In the genomic region with DNA sequence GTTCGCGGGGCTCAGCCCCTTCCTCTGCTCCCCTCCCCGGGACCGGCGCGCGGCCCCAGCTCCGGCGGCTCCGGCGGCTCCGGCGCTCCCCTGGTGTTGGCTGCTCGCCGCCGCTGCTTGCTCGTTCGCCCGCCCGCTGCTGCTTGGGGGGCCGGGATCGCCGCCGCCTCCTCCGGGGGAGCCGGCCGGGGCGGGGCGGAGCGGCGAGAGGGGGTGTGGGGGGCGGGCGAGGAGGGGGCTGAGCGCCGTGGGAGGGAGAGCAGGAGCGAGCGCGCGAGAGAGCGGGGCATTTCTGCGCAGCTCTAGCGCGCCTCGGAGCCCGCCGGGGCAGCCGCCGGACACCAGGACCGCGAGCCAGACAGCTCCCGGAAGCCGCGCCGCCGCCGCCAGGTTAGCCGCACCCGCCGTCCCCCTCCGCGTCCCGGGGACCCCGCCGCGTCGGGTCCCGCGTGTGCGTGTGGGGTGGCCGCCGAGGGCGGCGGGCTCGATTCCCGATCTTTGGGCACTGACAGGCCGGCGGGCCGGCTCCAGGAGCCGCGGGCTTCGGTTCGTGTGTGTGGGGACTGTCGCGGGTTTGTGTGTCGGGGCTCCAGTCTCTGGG, we compare ENCODE assay signal across 8 cellular contexts.
DNase-seq lines count a peak whose midpoint lies in the region; ATAC-seq and TF ChIP-seq lines count a peak whose summit lies in the region.

No MANE protein-coding gene starts in this region.

- TF ChIP-seq CTCF in activated CD8-positive, alpha-beta T cell treated with anti-CD3 and anti-CD28 coated beads for 36 hours (IDR thresholded peaks at IDR 0.05): no peak
- TF ChIP-seq CTCF in fibroblast of mammary gland (conservative IDR thresholded peaks at IDR 0.05; ENCODE audit: control insufficient read depth, insufficient read depth, low read depth, low read length) (no peak), neural crest cell (conservative IDR thresholded peaks at IDR 0.05) (no peak)

- DNase-seq in GM23248 (peak; percentile 65), fibroblast of mammary gland (ENCODE audit: low read depth) (no peak), neural crest cell (ENCODE audit: low read depth, low spot score) (peak; percentile 30), medulla oblongata (ENCODE audit: extremely low spot score) (no peak), kidney glomerular epithelial cell (lab: John Stamatoyannopoulos, UW) (no peak)
- peak; percentile 15 for DNase-seq in activated CD8-positive, alpha-beta T cell treated with anti-CD3 and anti-CD28 coated beads for 36 hours

- 0 to 1% methylated on average over 20 to 44 of the region's 85 CpGs for WGBS in GM23248 (ENCODE audit: low coverage in 1 of 2, low lambda C conversion rate in 2 of 2, missing lambda C conversion rate in 2 of 2), 2 experiments

- H3K4me1 ChIP-seq in ACC112 (ENCODE audit: control insufficient read depth, insufficient read depth, low read length, unreplicated experiment) (peaks cover 20% of the 10 kb centered on the region), GM23248 (ENCODE audit: insufficient read depth) (peaks cover 5% of the 10 kb centered on the region)

- intact Hi-C loops in activated CD8-positive, alpha-beta T cell treated with anti-CD3 and anti-CD28 coated beads for 36 hours (cut with micrococcal nuclease): no loop called here

- no peaks in the 10 kb centered on the region for H3K36me3 Mint-ChIP-seq in activated CD8-positive, alpha-beta T cell treated with anti-CD3 and anti-CD28 coated beads for 36 hours (ENCODE audit: low read depth)
- no peaks in the 10 kb centered on the region for H3K36me3 Mint-ChIP-seq in neural crest cell (ENCODE audit: low read depth)

- H2AFZ ChIP-seq in ACC112 (ENCODE audit: low read length, unreplicated experiment): peak overlapping the region; percentile 56
- H2AFZ ChIP-seq in GM23248: peak overlapping the region; percentile 82

- H3K27ac ChIP-seq in ACC112 (ENCODE audit: low read depth, low read length) (no peak overlapping the region), GM23248 (no peak overlapping the region)

- H3K27ac Mint-ChIP-seq in activated CD8-positive, alpha-beta T cell treated with anti-CD3 and anti-CD28 coated beads for 36 hours: peak overlapping the region; percentile 7
- H3K27ac Mint-ChIP-seq in neural crest cell (ENCODE audit: unreplicated experiment): no peak overlapping the region

- peaks cover 23% of the 10 kb centered on the region for H3F3A ChIP-seq in GM23248 (ENCODE audit: insufficient read depth)

- CTCF ChIA-PET in activated CD8-positive, alpha-beta T cell treated with anti-CD3 and anti-CD28 coated beads for 36 hours (lab: Charles Lee): interaction anchor here (1.0 to 1.3 kb wide), 2 partner anchors 26 to 97 kb away, joined by 3 to 5 read pairs; no protein-coding TSS in a partner anchor

- H3K4me3 ChIP-seq in ACC112 (ENCODE audit: low read depth, low read length) (peak overlapping the region; percentile 92), GM23248 (peak overlapping the region; percentile 75), fibroblast of mammary gland (ENCODE audit: control insufficient read depth, low read depth, low read length) (peak overlapping the region; percentile 51)

- H4K20me1 ChIP-seq in GM23248 (ENCODE audit: insufficient read depth): no peaks in the 10 kb centered on the region

- H3K27me3 ChIP-seq in ACC112 (ENCODE audit: insufficient read depth, low read length): peaks cover 7% of the 10 kb centered on the region; the same call in 1 of the 2 replicates
- H3K27me3 ChIP-seq in GM23248 (replicated peaks; ENCODE audit: insufficient read depth): peaks cover 14% of the 10 kb centered on the region; the same call in 1 of the 2 replicates

- H3K9me3 Mint-ChIP-seq in activated CD8-positive, alpha-beta T cell treated with anti-CD3 and anti-CD28 coated beads for 36 hours: no peaks in the 10 kb centered on the region
- no peaks in the 10 kb centered on the region for H3K9me3 Mint-ChIP-seq in neural crest cell

- in situ Hi-C loops in GM23248 (cut with MboI): no loop called here

- H3K79me2 ChIP-seq in ACC112 (ENCODE audit: control insufficient read depth, insufficient read depth, low read length, unreplicated experiment): no peaks in the 10 kb centered on the region
- H3K79me2 ChIP-seq in GM23248 (ENCODE audit: insufficient read depth): no peaks in the 10 kb centered on the region

- H3K9me3 ChIP-seq in GM23248 (ENCODE audit: low read depth): no peaks in the 10 kb centered on the region

- POLR2A ChIA-PET in activated CD8-positive, alpha-beta T cell treated with anti-CD3 and anti-CD28 coated beads for 36 hours (lab: Charles Lee): interaction anchor here (1.5 kb wide), 1 partner anchor 28 kb away, joined by 5 read pairs; no protein-coding TSS in a partner anchor

- H3K9me2 ChIP-seq in GM23248 (ENCODE audit: insufficient read depth): no peaks in the 10 kb centered on the region

- H3K27me3 Mint-ChIP-seq in activated CD8-positive, alpha-beta T cell treated with anti-CD3 and anti-CD28 coated beads for 36 hours: peaks cover 38% of the 10 kb centered on the region
- peaks cover 53% of the 10 kb centered on the region for H3K27me3 Mint-ChIP-seq in neural crest cell (ENCODE audit: low read depth)

- H3K9ac ChIP-seq in GM23248: peak overlapping the region; percentile 36; the same call in 1 of the 2 replicates

- H3K36me3 ChIP-seq in ACC112 (ENCODE audit: insufficient read depth, low read length) (no peaks in the 10 kb centered on the region), GM23248 (ENCODE audit: low read depth) (no peaks in the 10 kb centered on the region)

- peak overlapping the region; percentile 77 for H3K4me3 Mint-ChIP-seq in activated CD8-positive, alpha-beta T cell treated with anti-CD3 and anti-CD28 coated beads for 36 hours
- peak overlapping the region; percentile 87 for H3K4me3 Mint-ChIP-seq in neural crest cell

- peak overlapping the region; percentile 91 for H3K4me2 ChIP-seq in GM23248 (ENCODE audit: unreplicated experiment)

- ATAC-seq in activated CD8-positive, alpha-beta T cell treated with anti-CD3 and anti-CD28 coated beads for 36 hours: peak; percentile 56
- no peak for ATAC-seq in GM18907 (IDR thresholded peaks at IDR 0.05; ENCODE audit: unreplicated experiment)

- H3K4me1 Mint-ChIP-seq in activated CD8-positive, alpha-beta T cell treated with anti-CD3 and anti-CD28 coated beads for 36 hours (ENCODE audit: low read depth): peaks cover 11% of the 10 kb centered on the region
- H3K4me1 Mint-ChIP-seq in neural crest cell: peaks cover 24% of the 10 kb centered on the region

Comparison
In these comparisons a context has a peak if more than half of its experiments do, and no peak if none do; other contexts are left out.
1. DNase-seq: peak in GM23248 (single experiment), activated CD8-positive, alpha-beta T cell treated with anti-CD3 and anti-CD28 coated beads for 36 hours (single experiment) and neural crest cell (single experiment); none in fibroblast of mammary gland (single experiment), medulla oblongata (single experiment) and kidney glomerular epithelial cell (single experiment).
2. Peak in every context shown above with its lines, with median percentiles within 50 percentile points of each other: H3K4me3 ChIP-seq.